9 cellular contexts compared by ENCODE assay signal in genomic region chr2:236568922-236569592, GRCh38. TPM values are rescaled to one million over a fixed set of nuclear protein-coding genes. Genes with fewer than 3 reads are reported as not detected.
DNase-seq lines count a peak whose midpoint lies in the region; ATAC-seq, FAIRE-seq and TF ChIP-seq lines count a peak whose summit lies in the region.
"Had no signal": no experiment of that assay in that cellular context is flagged by ENCODE, and none has a peak within 500 bp of the region (broad histone marks: within the 10 kb centered on the region; RNA-seq: fewer than 3 reads in every experiment).

No MANE protein-coding gene starts in this region.

- TF ChIP-seq CTCF in endothelial cell of umbilical vein (IDR thresholded peaks at IDR 0.05; ENCODE audit: extremely low read depth in 1 of 2, insufficient read depth in 1 of 2, low read depth in 1 of 2, low read length in 2 of 2) (no peak), neural crest cell (conservative IDR thresholded peaks at IDR 0.05) (no peak)

- TSS peak; percentile 19 for BruUV-seq in endothelial cell of umbilical vein (replicated peaks; lab: Mats Ljungman, UMichigan)

- POLR2A ChIA-PET in endothelial cell of umbilical vein (lab: Charles Lee): interaction anchor here (0.7 kb wide), 1 partner anchor 56 kb away, joined by 3 read pairs; no protein-coding TSS in a partner anchor

- TF ChIP-seq POLR2A in endothelial cell of umbilical vein (IDR thresholded peaks at IDR 0.05; ENCODE audit: low read depth, low read length): no peak

- peak overlapping the region in 9 of 11 experiments; percentile 27 to 74 (median 57); a peak in 13 of 22 replicates for H3K9ac ChIP-seq in BLaER1 treated with 17β-estradiol and CSF1 and Interleukin-3, amounts not matched to agents 10 nM and 100 nM
- peak overlapping the region; percentile 39 for H3K9ac ChIP-seq in endothelial cell of umbilical vein (replicated peaks; ENCODE audit: extremely low read depth, insufficient read depth, low read length)

- CTCF ChIA-PET in endothelial cell of umbilical vein (lab: Charles Lee): interaction anchor here (0.7 to 4.6 kb wide), 25 partner anchors 8 to 499 kb away, joined by 3 to 49 read pairs (median 4); no protein-coding TSS in a partner anchor

- H3K9me1 ChIP-seq in endothelial cell of umbilical vein (replicated peaks; ENCODE audit: control insufficient read depth, extremely low read depth, insufficient read depth, low read length): no peaks in the 10 kb centered on the region

- intact Hi-C loops in endothelial cell of umbilical vein (cut with micrococcal nuclease): loop anchor here (1.0 to 2.0 kb wide), 6 partner anchors 34 to 504 kb away; no protein-coding TSS in a partner anchor

- H3K9me3 Mint-ChIP-seq in neural crest cell: no peaks in the 10 kb centered on the region

- peak overlapping the region in 9 of 10 experiments; percentile 37 to 71 (median 53); a peak in 16 of 20 replicates for H3K4me3 ChIP-seq in BLaER1 treated with 17β-estradiol and CSF1 and Interleukin-3, amounts not matched to agents 10 nM and 100 nM
- H3K4me3 ChIP-seq in MG63 (peak overlapping the region; percentile 47), endothelial cell of umbilical vein (replicated peaks in 1 of 3; ENCODE audit: insufficient read depth in 1 of 3, low read depth in 1 of 3, low read length in 3 of 3) (peak overlapping the region in 2 of 3 experiments; percentile 2 to 70)
- H3K4me3 ChIP-seq: K562 had no signal

- H3K27me3 ChIP-seq in BLaER1 treated with 17β-estradiol and CSF1 and Interleukin-3, amounts not matched to agents 10 nM and 100 nM: peaks cover 42 to 58% (median 48%) of the 10 kb centered on the region in 11 experiments
- no peaks in the 10 kb centered on the region for H3K27me3 ChIP-seq in MG63
- H3K27me3 ChIP-seq in endothelial cell of umbilical vein (ENCODE audit: control insufficient read depth in 2 of 2, insufficient read depth in 2 of 2, low read length in 2 of 2): no peaks in the 10 kb centered on the region

- peaks cover 24% of the 10 kb centered on the region for H3K79me2 ChIP-seq in endothelial cell of umbilical vein (ENCODE audit: control insufficient read depth, insufficient read depth, low read length)

- peak overlapping the region; percentile 88 for H3K4me3 Mint-ChIP-seq in neural crest cell

- H3K4me1 Mint-ChIP-seq in neural crest cell: peaks cover 73% of the 10 kb centered on the region

- H3K4me2 ChIP-seq in BLaER1 treated with 17β-estradiol and CSF1 and Interleukin-3, amounts not matched to agents 10 nM and 100 nM: peak overlapping the region; percentile 88 to 98 (median 96)
- peak overlapping the region; percentile 75 for H3K4me2 ChIP-seq in endothelial cell of umbilical vein (ENCODE audit: insufficient read depth, low read length)

- H3K27ac ChIP-seq in BLaER1 treated with 17β-estradiol and CSF1 and Interleukin-3, amounts not matched to agents 10 nM and 100 nM: peak overlapping the region in 9 of 11 experiments; percentile 27 to 58 (median 55); a peak in 14 of 22 replicates
- H3K27ac ChIP-seq in endothelial cell of umbilical vein (ENCODE audit: insufficient read depth, low read depth, low read length): peak overlapping the region; percentile 46

- H3K27me3 Mint-ChIP-seq in neural crest cell (ENCODE audit: low read depth): peaks cover 38% of the 10 kb centered on the region

- peaks cover 3% of the 10 kb centered on the region for H3K36me3 Mint-ChIP-seq in neural crest cell (ENCODE audit: low read depth)

- dilution Hi-C loops in endothelial cell of umbilical vein (cut with MboI; ENCODE audit: extremely low pct_ligation_motif_present, low sequenced_read_pairs): no loop called here

- H3K9me3 ChIP-seq in BLaER1 treated with 17β-estradiol and CSF1 and Interleukin-3, amounts not matched to agents 10 nM and 100 nM (replicated peaks in 1 of 11): peaks cover 0 to under 1% (median 0%) of the 10 kb centered on the region in 11 experiments; a peak in 1 of 22 replicates
- H3K9me3 ChIP-seq in MG63 (no peaks in the 10 kb centered on the region), endothelial cell of umbilical vein (replicated peaks; ENCODE audit: control insufficient read depth, insufficient read depth, low read length) (no peaks in the 10 kb centered on the region)

- H3K4me1 ChIP-seq in BLaER1 treated with 17β-estradiol and CSF1 and Interleukin-3, amounts not matched to agents 10 nM and 100 nM: peaks cover 50 to 88% (median 83%) of the 10 kb centered on the region in 10 experiments
- peaks cover 47% of the 10 kb centered on the region for H3K4me1 ChIP-seq in endothelial cell of umbilical vein (ENCODE audit: control insufficient read depth, extremely low read depth, insufficient read depth, low read length)

- H3K27ac Mint-ChIP-seq in neural crest cell (ENCODE audit: unreplicated experiment): no peak overlapping the region

- no peak for DNase-seq in MG63
- DNase-seq in endothelial cell of umbilical vein (ENCODE audit: low read depth, low spot score): peak; percentile 53
- no peak for DNase-seq in neural crest cell (ENCODE audit: low read depth, low spot score)
- no peak for DNase-seq in iPS-NIHi11 (ENCODE audit: low spot score)
- no peak for DNase-seq in AML-193 (lab: John Stamatoyannopoulos, UW)

- peaks cover 0 to 21% (median 0%) of the 10 kb centered on the region in 11 experiments; a peak in 3 of 22 replicates for H4K20me1 ChIP-seq in BLaER1 treated with 17β-estradiol and CSF1 and Interleukin-3, amounts not matched to agents 10 nM and 100 nM
- no peaks in the 10 kb centered on the region for H4K20me1 ChIP-seq in endothelial cell of umbilical vein (replicated peaks; ENCODE audit: control insufficient read depth, extremely low read depth, insufficient read depth, low read length)

- no peak for ATAC-seq in HG03565 (IDR thresholded peaks at IDR 0.05; ENCODE audit: unreplicated experiment)
- no peak for ATAC-seq in GM21717 (IDR thresholded peaks at IDR 0.05; ENCODE audit: unreplicated experiment)

- no peak for FAIRE-seq in endothelial cell of umbilical vein (lab: Jason Lieb, UNC)
- FAIRE-seq: K562 had no signal

- no peaks in the 10 kb centered on the region for H3K36me3 ChIP-seq in BLaER1 treated with 17β-estradiol and CSF1 and Interleukin-3, amounts not matched to agents 10 nM and 100 nM
- H3K36me3 ChIP-seq in MG63 (no peaks in the 10 kb centered on the region; the same call in 1 of the 2 replicates), endothelial cell of umbilical vein (ENCODE audit: control insufficient read depth in 2 of 2, extremely low read depth in 1 of 2, insufficient read depth in 2 of 2, low read length in 2 of 2) (peaks cover 0 to 2% of the 10 kb centered on the region in 2 experiments)

- H2AFZ ChIP-seq in endothelial cell of umbilical vein (ENCODE audit: low read depth, low read length): peak overlapping the region; percentile 96

TF ChIP-seq in endothelial cell of umbilical vein, 7 proteins besides CTCF, POLR2A, EP300 and RAD21:
- TF ChIP-seq EZH2 (IDR thresholded peaks at IDR 0.05; ENCODE audit: borderline replicate concordance, low read depth, low read length, severe bottlenecking) (no peak), MYC (IDR thresholded peaks at IDR 0.05; ENCODE audit: low read depth, low read length) (no peak), JUN (IDR thresholded peaks at IDR 0.05; ENCODE audit: borderline replicate concordance, insufficient read depth, insufficient read length, low read depth) (no peak), FOS (IDR thresholded peaks at IDR 0.05; ENCODE audit: borderline replicate concordance, insufficient read depth, low read length) (no peak), POLR2AphosphoS5 (IDR thresholded peaks at IDR 0.05; ENCODE audit: insufficient read depth, low read depth, low read length) (no peak), GATA2 (IDR thresholded peaks at IDR 0.05; ENCODE audit: insufficient read depth, insufficient read length, low read depth, low read length) (no peak), MAX (IDR thresholded peaks at IDR 0.05; ENCODE audit: insufficient read depth, insufficient read length) (no peak)

RNA-seq across cellular contexts. Expression of gene ACKR3, which starts 0.6 kb away (rescaled TPM):
- 15.6 and 19.0 TPM in 2 replicates for total RNA-seq in MG63 (2014; rRNA removed; shearing (Covaris generic); ENCODE audit: low replicate concordance)
- total RNA-seq in endothelial cell of umbilical vein (24.0 and 31.1 TPM in 2 replicates), neural crest cell (24.5 and 26.2 TPM in 2 replicates)
- polyA plus RNA-seq in endothelial cell of umbilical vein: 428 and 533 TPM in 2 replicates
- polyA plus RNA-seq in endothelial cell of umbilical vein (2011; cell fraction: cytosol; rRNA removed): 141 and 146 TPM in 2 replicates
- 278 and 394 TPM in 2 replicates for polyA plus RNA-seq in endothelial cell of umbilical vein (2011; cell fraction: nucleus; rRNA removed)
- 30.1 and 30.4 TPM in 2 replicates for polyA plus RNA-seq in endothelial cell of umbilical vein (2012)
- polyA minus RNA-seq in endothelial cell of umbilical vein: 433 and 453 TPM in 2 replicates
- 0.61 TPM for polyA minus RNA-seq in endothelial cell of umbilical vein (2011; cell fraction: cytosol; rRNA and poly(A)+ RNA removed)
- 168 and 181 TPM in 2 replicates for polyA minus RNA-seq in endothelial cell of umbilical vein (2011; cell fraction: nucleus; rRNA and poly(A)+ RNA removed)
- polyA plus RNA-seq: K562 had no signal
